In the genomic region with DNA sequence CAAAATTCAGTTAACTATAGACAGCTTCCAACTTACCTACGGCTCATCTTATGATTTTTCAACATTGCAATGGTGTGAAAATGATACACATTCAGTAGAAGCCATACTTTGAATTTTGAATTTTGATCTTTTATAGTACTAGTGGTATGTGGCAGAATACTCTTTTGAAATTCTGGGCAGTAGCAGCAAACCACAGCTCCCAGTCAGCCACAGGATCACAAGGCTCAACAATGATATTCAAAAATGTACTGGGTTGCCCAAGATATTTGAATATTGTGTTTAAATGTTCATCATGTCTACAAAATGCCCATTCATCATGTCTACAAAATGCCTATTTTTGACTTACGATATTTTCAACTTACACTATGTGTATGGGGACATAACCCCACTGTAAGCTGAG, we compare ENCODE assay signal across 15 cellular contexts.
A peak's percentile ranks its signal among the peaks of the same experiment; 100 is the strongest.
DNase-seq lines count a peak whose midpoint lies in the region; ATAC-seq and TF ChIP-seq lines count a peak whose summit lies in the region.
"Had no signal": no experiment of that assay in that cellular context is flagged by ENCODE, and none has a peak within 500 bp of the region (broad histone marks: within the 10 kb centered on the region; RNA-seq: fewer than 3 reads in every experiment).

No MANE protein-coding gene starts in this region.

- H3K4me1 Mint-ChIP-seq in activated naive CD4-positive, alpha-beta T cell treated with anti-CD3 and anti-CD28 coated beads, Interleukin-2, amount 10 ng/mL, durations not matched to agents 7 days and 5 days, result peaks cover 5% of the 10 kb centered on the region
- H3K4me1 Mint-ChIP-seq: CD4-positive, alpha-beta memory T cell; IgD-negative memory B cell had no signal

- H3K27ac ChIP-seq in mesendoderm (ENCODE audit: low read depth, low read length) (no peak overlapping the region), heart left ventricle (no peak overlapping the region)
- H3K27ac ChIP-seq: C4-2B had no signal

- no peak overlapping the region for H3K27ac Mint-ChIP-seq in activated naive CD4-positive, alpha-beta T cell treated with anti-CD3 and anti-CD28 coated beads, Interleukin-2, amount 10 ng/mL, durations not matched to agents 7 days and 5 days
- H3K27ac Mint-ChIP-seq: CD4-positive, alpha-beta memory T cell; IgD-negative memory B cell had no signal

- H3K9me3 ChIP-seq in heart left ventricle, result peaks cover 0 to 31% (median 3%) of the 10 kb centered on the region in 12 donors
- H3K9me3 ChIP-seq: BE2C had no signal

- H2BK120ac ChIP-seq in mesendoderm (ENCODE audit: low read depth, low read length), result no peak overlapping the region

- H3K27me3 Mint-ChIP-seq in activated naive CD4-positive, alpha-beta T cell treated with anti-CD3 and anti-CD28 coated beads, Interleukin-2, amount 10 ng/mL, durations not matched to agents 7 days and 5 days, result no peaks in the 10 kb centered on the region
- H3K27me3 Mint-ChIP-seq: CD4-positive, alpha-beta memory T cell; IgD-negative memory B cell had no signal

- CTCF ChIA-PET in activated naive CD4-positive, alpha-beta T cell treated with anti-CD3 and anti-CD28 coated beads, Interleukin-2, amount 10 ng/mL, durations not matched to agents 7 days and 5 days (lab: Charles Lee), result no interaction called here

- H3K79me2 ChIP-seq in mesendoderm (ENCODE audit: control insufficient read depth, insufficient read depth, low read length), result no peaks in the 10 kb centered on the region

- H4K5ac ChIP-seq in mesendoderm (ENCODE audit: low read length), result no peak overlapping the region

- H3K56ac ChIP-seq in mesendoderm (ENCODE audit: low read length), result no peak overlapping the region

- H2AK5ac ChIP-seq in mesendoderm (ENCODE audit: low read length), result no peak overlapping the region

- H3K9ac ChIP-seq in mesendoderm (ENCODE audit: low read length), result no peak overlapping the region

- H3K4me3 Mint-ChIP-seq in activated naive CD4-positive, alpha-beta T cell treated with anti-CD3 and anti-CD28 coated beads, Interleukin-2, amount 10 ng/mL, durations not matched to agents 7 days and 5 days, result no peak overlapping the region
- H3K4me3 Mint-ChIP-seq: CD4-positive, alpha-beta memory T cell; IgD-negative memory B cell had no signal

- no peaks in the 10 kb centered on the region for H3K36me3 Mint-ChIP-seq in activated naive CD4-positive, alpha-beta T cell treated with anti-CD3 and anti-CD28 coated beads, Interleukin-2, amount 10 ng/mL, durations not matched to agents 7 days and 5 days
- H3K36me3 Mint-ChIP-seq: CD4-positive, alpha-beta memory T cell; IgD-negative memory B cell had no signal

- intact Hi-C loops in heart left ventricle (cut with DNase I), result no loop called here

- peaks cover 8% of the 10 kb centered on the region for H3K9me3 Mint-ChIP-seq in activated naive CD4-positive, alpha-beta T cell treated with anti-CD3 and anti-CD28 coated beads, Interleukin-2, amount 10 ng/mL, durations not matched to agents 7 days and 5 days

- H3K36me3 ChIP-seq in mesendoderm (ENCODE audit: control insufficient read depth, insufficient read depth, low read length), result no peaks in the 10 kb centered on the region
- H3K36me3 ChIP-seq in heart left ventricle, result no peaks in the 10 kb centered on the region
- H3K36me3 ChIP-seq: BE2C had no signal

- no peak overlapping the region for H3K4me3 ChIP-seq in AG10803 (ENCODE audit: low read length)
- no peak overlapping the region for H3K4me3 ChIP-seq in fibroblast of pulmonary artery (replicated peaks; ENCODE audit: low read depth, low read length)
- H3K4me3 ChIP-seq in mesendoderm (ENCODE audit: low read length), result no peak overlapping the region
- no peak overlapping the region for H3K4me3 ChIP-seq in heart left ventricle
- H3K4me3 ChIP-seq: GM12878 had no signal

- peak; percentile 43 for DNase-seq in AG10803 (ENCODE audit: low read depth)
- DNase-seq in GM03348 (ENCODE audit: low spot score), result peak; percentile 27
- DNase-seq in amniotic epithelial cell (ENCODE audit: low read depth), result peak; percentile 66
- peak; percentile 21 for DNase-seq in fibroblast of pulmonary artery (ENCODE audit: low read depth)
- DNase-seq in mesendoderm, result no peak
- no peak for DNase-seq in activated naive CD4-positive, alpha-beta T cell treated with anti-CD3 and anti-CD28 coated beads, Interleukin-2, amount 10 ng/mL, durations not matched to agents 7 days and 5 days
- no peak for DNase-seq in foreskin melanocyte
- DNase-seq in heart left ventricle, result no peak
- DNase-seq: ACHN; BE2C; CD4-positive, alpha-beta memory T cell had no signal

- H4K8ac ChIP-seq in mesendoderm (ENCODE audit: low read depth, low read length), result no peak overlapping the region

- ATAC-seq in heart left ventricle, result no peak
- ATAC-seq: GM12878, HCT116 had no signal

- no peak for TF ChIP-seq POLR2A in heart left ventricle (IDR thresholded peaks at IDR 0.05)

- no peak overlapping the region for H2BK15ac ChIP-seq in mesendoderm (replicated peaks; ENCODE audit: low read depth)

- H2BK5ac ChIP-seq in mesendoderm (ENCODE audit: low read length), result no peak overlapping the region

- H3K79me1 ChIP-seq in mesendoderm (ENCODE audit: low read length), result no peaks in the 10 kb centered on the region

- H3K18ac ChIP-seq in mesendoderm (ENCODE audit: low read length), result no peak overlapping the region

- WGBS in mesendoderm (ENCODE audit: extremely low coverage, insufficient coverage, low lambda C conversion rate), result no CpG with 5 or more reads among the region's 2 CpGs
- 84 to 89% (median 85%) methylated on average over 2 of the region's 2 CpGs for WGBS in heart left ventricle, 4 donors

- H3K23ac ChIP-seq in mesendoderm (ENCODE audit: low read length), result no peak overlapping the region

- H3K4me2 ChIP-seq in mesendoderm (ENCODE audit: low read length), result no peak overlapping the region

- H3K4me1 ChIP-seq in mesendoderm (ENCODE audit: control insufficient read depth, low read depth, low read length) (no peaks in the 10 kb centered on the region), heart left ventricle (peaks cover 0 to 10% (median 0%) of the 10 kb centered on the region in 12 donors)
- H3K4me1 ChIP-seq: BE2C had no signal

- H3K27me3 ChIP-seq in mesendoderm (ENCODE audit: insufficient read depth, low read length, poor library complexity), result no peaks in the 10 kb centered on the region
- no peaks in the 10 kb centered on the region for H3K27me3 ChIP-seq in heart left ventricle
- H3K27me3 ChIP-seq: BE2C had no signal

- TF ChIP-seq CTCF in AG10803 (conservative IDR thresholded peaks at IDR 0.05; ENCODE audit: low read length), result no peak
- TF ChIP-seq CTCF in fibroblast of pulmonary artery (IDR thresholded peaks at IDR 0.05; ENCODE audit: low read length, missing control alignments), result no peak
- TF ChIP-seq CTCF in heart left ventricle (IDR thresholded peaks at IDR 0.05), result no peak

- H3K4ac ChIP-seq in mesendoderm (ENCODE audit: low read depth, low read length), result no peak overlapping the region

Comparison
In these comparisons a context has a peak if more than half of its experiments do, and no peak if none do; other contexts are left out.
1. DNase-seq: peak in AG10803 (single experiment), GM03348 (single experiment), amniotic epithelial cell (single experiment) and fibroblast of pulmonary artery (single experiment); none in mesendoderm (single experiment), activated naive CD4-positive, alpha-beta T cell treated with anti-CD3 and anti-CD28 coated beads, Interleukin-2, amount 10 ng/mL, durations not matched to agents 7 days and 5 days (single experiment), foreskin melanocyte (single experiment) and heart left ventricle (0 of 5).